In the genomic region with DNA sequence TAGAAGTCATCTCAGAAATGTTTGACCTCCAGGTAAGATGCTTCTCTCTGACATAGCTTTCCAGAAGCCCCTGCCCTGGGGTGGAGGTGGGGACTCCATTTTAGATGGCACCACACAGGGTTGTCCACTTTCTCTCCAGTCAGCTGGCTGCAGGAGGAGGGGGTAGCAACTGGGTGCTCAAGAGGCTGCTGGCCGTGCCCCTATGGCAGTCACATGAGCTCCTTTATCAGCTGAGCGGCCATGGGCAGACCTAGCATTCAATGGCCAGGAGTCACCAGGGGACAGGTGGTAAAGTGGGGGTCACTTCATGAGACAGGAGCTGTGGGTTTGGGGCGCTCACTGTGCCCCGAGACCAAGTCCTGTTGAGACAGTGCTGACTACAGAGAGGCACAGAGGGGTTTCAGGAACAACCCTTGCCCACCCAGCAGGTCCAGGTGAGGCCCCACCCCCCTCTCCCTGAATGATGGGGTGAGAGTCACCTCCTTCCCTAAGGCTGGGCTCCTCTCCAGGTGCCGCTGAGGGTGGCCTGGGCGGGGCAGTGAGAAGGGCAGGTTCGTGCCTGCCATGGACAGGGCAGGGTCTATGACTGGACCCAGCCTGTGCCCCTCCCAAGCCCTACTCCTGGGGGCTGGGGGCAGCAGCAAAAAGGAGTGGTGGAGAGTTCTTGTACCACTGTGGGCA, we compare ENCODE assay signal across 17 cellular contexts. TPM values are rescaled to one million over a fixed set of nuclear protein-coding genes. Genes with fewer than 3 reads are reported as not detected.
DNase-seq lines count a peak whose midpoint lies in the region; ATAC-seq, FAIRE-seq and TF ChIP-seq lines count a peak whose summit lies in the region.
"Had no signal": no experiment of that assay in that cellular context is flagged by ENCODE, and none has a peak within 500 bp of the region (broad histone marks: within the 10 kb centered on the region; RNA-seq: fewer than 3 reads in every experiment).

No MANE protein-coding gene starts in this region.

- POLR2A ChIA-PET in activated naive CD8-positive, alpha-beta T cell treated with anti-CD3 and anti-CD28 coated beads, Interleukin-2, amount 10 ng/mL, durations not matched to agents 7 days and 5 days (lab: Charles Lee) = no interaction called here

- no peak for ATAC-seq in activated T-cell treated with anti-CD3 and anti-CD28 coated beads, Interleukin-2, amount 50 U/mL, for 4 hours
- ATAC-seq in activated naive CD8-positive, alpha-beta T cell treated with anti-CD3 and anti-CD28 coated beads, Interleukin-2, amount 10 ng/mL, durations not matched to agents 7 days and 5 days (ENCODE audit: low read depth) = no peak
- peak; percentile 59 to 70 for ATAC-seq in lower lobe of right lung
- no peak for ATAC-seq in HG03354 (IDR thresholded peaks at IDR 0.05; ENCODE audit: poor library complexity, severe bottlenecking, unreplicated experiment)
- ATAC-seq: left lobe of liver had no signal

- peak overlapping the region; percentile 70 for H3K4me3 Mint-ChIP-seq in activated T-cell treated with anti-CD3 and anti-CD28 coated beads, Interleukin-2, amount 50 U/mL, for 4 hours
- peak overlapping the region; percentile 20 for H3K4me3 Mint-ChIP-seq in activated naive CD8-positive, alpha-beta T cell treated with anti-CD3 and anti-CD28 coated beads, Interleukin-2, amount 10 ng/mL, durations not matched to agents 7 days and 5 days
- H3K4me3 Mint-ChIP-seq: naive B cell had no signal

- peaks cover 45% of the 10 kb centered on the region for H3K4me1 Mint-ChIP-seq in activated T-cell treated with anti-CD3 and anti-CD28 coated beads, Interleukin-2, amount 50 U/mL, for 4 hours (ENCODE audit: low read depth)
- H3K4me1 Mint-ChIP-seq in activated naive CD8-positive, alpha-beta T cell treated with anti-CD3 and anti-CD28 coated beads, Interleukin-2, amount 10 ng/mL, durations not matched to agents 7 days and 5 days = peaks cover 32% of the 10 kb centered on the region
- H3K4me1 Mint-ChIP-seq: naive B cell had no signal

- WGBS in lower leg skin, 2 donors = 74 to 76% methylated on average over 5 to 7 of the region's 7 CpGs

- H3K4me3 ChIP-seq in lower lobe of right lung (peak overlapping the region; percentile 28), lower leg skin (ENCODE audit: low read depth, poor library complexity, severe bottlenecking) (no peak overlapping the region)
- H3K4me3 ChIP-seq: prostate gland had no signal

- no peaks in the 10 kb centered on the region for H3K36me3 Mint-ChIP-seq in activated T-cell treated with anti-CD3 and anti-CD28 coated beads, Interleukin-2, amount 50 U/mL, for 4 hours (ENCODE audit: insufficient read depth)
- H3K36me3 Mint-ChIP-seq in activated naive CD8-positive, alpha-beta T cell treated with anti-CD3 and anti-CD28 coated beads, Interleukin-2, amount 10 ng/mL, durations not matched to agents 7 days and 5 days = no peaks in the 10 kb centered on the region
- H3K36me3 Mint-ChIP-seq: naive B cell had no signal

- H3K27ac Mint-ChIP-seq in activated naive CD8-positive, alpha-beta T cell treated with anti-CD3 and anti-CD28 coated beads, Interleukin-2, amount 10 ng/mL, durations not matched to agents 7 days and 5 days = peak overlapping the region; percentile 48

- DNase-seq in activated T-cell treated with anti-CD3 and anti-CD28 coated beads, Interleukin-2, amount 50 U/mL, for 4 hours = no peak
- no peak for DNase-seq in activated T-cell treated with anti-CD3 and anti-CD28 coated beads for 4 hours
- DNase-seq in activated naive CD8-positive, alpha-beta T cell treated with anti-CD3 and anti-CD28 coated beads, Interleukin-2, amount 10 ng/mL, durations not matched to agents 7 days and 5 days = no peak
- DNase-seq in lower lobe of right lung = peak; percentile 76
- no peak for DNase-seq in urothelium cell line (ENCODE audit: low spot score)
- DNase-seq in NCI-H82 treated with DMSO at 0.1 percent for 48 hours (lab: John Stamatoyannopoulos, UW; ENCODE audit: unreplicated experiment) = no peak
- no peak for DNase-seq in lower leg skin (ENCODE audit: low spot score in 2 of 2)
- DNase-seq: activated CD8-positive, alpha-beta memory T cell treated with anti-CD3 and anti-CD28 coated beads, Interleukin-2, amount 50 U/mL, for 4 hours; caudate nucleus; naive B cell; NCI-H1048; NCI-H2081 treated with DMSO at 0.1 percent for 48 hours; NCI-H526 treated with DMSO at 0.1 percent for 48 hours; WERI-Rb-1 had no signal

- peak; percentile 44 for FAIRE-seq in urothelium cell line (lab: Jason Lieb, UNC)

- H3K36me3 ChIP-seq in lower lobe of right lung = no peaks in the 10 kb centered on the region
- H3K36me3 ChIP-seq: prostate gland, WERI-Rb-1 had no signal

- no peak for TF ChIP-seq CTCF in lower lobe of right lung (IDR thresholded peaks at IDR 0.05)
- TF ChIP-seq CTCF in lower leg skin (IDR thresholded peaks at IDR 0.05) = no peak

- no peaks in the 10 kb centered on the region for H3K9me3 ChIP-seq in lower lobe of right lung
- H3K9me3 ChIP-seq: prostate gland had no signal

- H3K27me3 ChIP-seq in lower lobe of right lung (ENCODE audit: low read depth) = no peaks in the 10 kb centered on the region

- peak overlapping the region; percentile 76 for H3K27ac ChIP-seq in lower lobe of right lung
- H3K27ac ChIP-seq: prostate gland, WERI-Rb-1 had no signal

- no peak for TF ChIP-seq POLR2A in lower leg skin (IDR thresholded peaks at IDR 0.05)

- no peaks in the 10 kb centered on the region for H3K27me3 Mint-ChIP-seq in activated T-cell treated with anti-CD3 and anti-CD28 coated beads, Interleukin-2, amount 50 U/mL, for 4 hours (ENCODE audit: low read depth)
- H3K27me3 Mint-ChIP-seq in activated naive CD8-positive, alpha-beta T cell treated with anti-CD3 and anti-CD28 coated beads, Interleukin-2, amount 10 ng/mL, durations not matched to agents 7 days and 5 days = no peaks in the 10 kb centered on the region
- H3K27me3 Mint-ChIP-seq: naive B cell had no signal

- intact Hi-C loops in lower lobe of right lung (cut with DNase I) = no loop called here
- intact Hi-C loops in lower leg skin (cut with DNase I; ENCODE audit: low total_unique reads) = no loop called here

- H3K9me3 Mint-ChIP-seq in activated T-cell treated with anti-CD3 and anti-CD28 coated beads, Interleukin-2, amount 50 U/mL, for 4 hours = no peaks in the 10 kb centered on the region
- H3K9me3 Mint-ChIP-seq in activated naive CD8-positive, alpha-beta T cell treated with anti-CD3 and anti-CD28 coated beads, Interleukin-2, amount 10 ng/mL, durations not matched to agents 7 days and 5 days = no peaks in the 10 kb centered on the region
- H3K9me3 Mint-ChIP-seq: naive B cell had no signal

- H3K4me1 ChIP-seq in lower lobe of right lung = peaks cover 39% of the 10 kb centered on the region
- H3K4me1 ChIP-seq: prostate gland had no signal

RNA-seq across cellular contexts. Expression of gene CSF2, which starts 0.6 kb away (rescaled TPM):
- total RNA-seq in activated T-cell treated with anti-CD3 and anti-CD28 coated beads, Interleukin-2, amount 50 U/mL, for 4 hours = 100 to 1,000 TPM; 130 to 283 (median 277) TPM
- 1 to 10 TPM; 1.1 to 1.4 TPM for total RNA-seq in activated naive CD8-positive, alpha-beta T cell treated with anti-CD3 and anti-CD28 coated beads, Interleukin-2, amount 10 ng/mL, durations not matched to agents 7 days and 5 days
- total RNA-seq in lower lobe of right lung (3.9 TPM), lower leg skin (not detected)
- total RNA-seq: left lobe of liver, prostate gland had no signal

RNA-seq across cellular contexts. Expression of gene IL3, which starts 13.8 kb away (rescaled TPM):
- total RNA-seq in activated T-cell treated with anti-CD3 and anti-CD28 coated beads, Interleukin-2, amount 50 U/mL, for 4 hours = 100 to 1,000 TPM in 2 of 3 donors, 10 to 100 TPM in 1; 94.6 to 152 (median 138) TPM
- not detected for total RNA-seq in activated naive CD8-positive, alpha-beta T cell treated with anti-CD3 and anti-CD28 coated beads, Interleukin-2, amount 10 ng/mL, durations not matched to agents 7 days and 5 days
- total RNA-seq in lower lobe of right lung (not detected), lower leg skin (not detected)
- total RNA-seq: left lobe of liver, prostate gland had no signal

Comparison
In these comparisons a context has a peak if more than half of its experiments do, and no peak if none do; other contexts are left out.
1. ATAC-seq: peak in lower lobe of right lung (2 of 2); none in activated T-cell treated with anti-CD3 and anti-CD28 coated beads, Interleukin-2, amount 50 U/mL, for 4 hours (0 of 2), activated naive CD8-positive, alpha-beta T cell treated with anti-CD3 and anti-CD28 coated beads, Interleukin-2, amount 10 ng/mL, durations not matched to agents 7 days and 5 days (single experiment) and HG03354 (single experiment).
2. RNA of gene CSF2, which starts 0.6 kb away (total RNA-seq): 130 to 283 TPM in activated T-cell treated with anti-CD3 and anti-CD28 coated beads, Interleukin-2, amount 50 U/mL, for 4 hours; 3.9 TPM in lower lobe of right lung (single experiment), 1.1 to 1.4 TPM in activated naive CD8-positive, alpha-beta T cell treated with anti-CD3 and anti-CD28 coated beads, Interleukin-2, amount 10 ng/mL, durations not matched to agents 7 days and 5 days and not detected in lower leg skin; every median in the first group is over 10 times any median in the second.
3. RNA of gene IL3, which starts 13.8 kb away (total RNA-seq): 94.6 to 152 TPM in activated T-cell treated with anti-CD3 and anti-CD28 coated beads, Interleukin-2, amount 50 U/mL, for 4 hours; not detected in activated naive CD8-positive, alpha-beta T cell treated with anti-CD3 and anti-CD28 coated beads, Interleukin-2, amount 10 ng/mL, durations not matched to agents 7 days and 5 days, not detected in lower lobe of right lung (single experiment) and not detected in lower leg skin; every median in the first group is over 10 times any median in the second.